8 cellular contexts compared by ENCODE assay signal in the genomic region with DNA sequence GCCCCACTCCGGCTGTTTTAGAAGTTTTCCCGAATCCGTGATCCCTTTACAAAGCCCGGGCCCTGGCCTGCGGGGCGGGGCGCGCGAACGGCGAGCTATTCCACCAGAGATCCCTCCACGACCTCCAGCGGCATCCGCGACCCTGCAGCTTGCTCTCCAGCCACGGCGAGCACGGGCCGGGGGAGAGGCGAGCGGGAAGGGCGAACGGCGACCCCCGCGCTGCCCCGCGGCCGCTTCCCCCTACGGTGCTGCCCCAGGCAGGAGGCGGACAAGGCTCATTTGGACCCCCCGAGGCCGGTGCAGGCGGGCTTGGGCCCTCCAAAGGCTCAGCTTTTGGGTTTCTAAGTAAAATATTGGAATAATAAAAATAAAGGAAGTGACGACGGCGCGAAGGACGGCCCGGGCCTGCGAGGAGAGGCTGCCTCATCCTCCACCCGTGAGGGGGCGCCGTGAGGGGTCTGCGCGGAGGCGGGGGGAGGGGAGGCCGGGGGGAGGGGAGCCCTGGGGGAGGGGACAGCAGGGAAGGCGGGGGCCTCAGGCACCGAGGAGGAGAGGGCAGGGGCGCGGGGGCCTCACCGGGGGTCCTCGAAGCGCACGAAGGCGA. TPM values are rescaled to one million over a fixed set of nuclear protein-coding genes. Genes with fewer than 3 reads are reported as not detected.
DNase-seq lines count a peak whose midpoint lies in the region; ATAC-seq, FAIRE-seq and TF ChIP-seq lines count a peak whose summit lies in the region.

No MANE protein-coding gene starts in this region.

- peaks cover 9 to 12% of the 10 kb centered on the region in 2 donors for H3K36me3 ChIP-seq in kidney (ENCODE audit: control insufficient read depth in 1 of 2, insufficient read depth in 2 of 2, low read length in 2 of 2)

- POLR2A ChIA-PET in MCF 10A (lab: Yijun Ruan, JAX): interaction anchor here (0.6 to 6.6 kb wide), 18 partner anchors 9 to 1305 kb away, joined by 3 to 56 read pairs (median 4); a partner anchor contains a TSS

- H3K4me3 ChIP-seq in kidney (ENCODE audit: low read length in 2 of 2): peak overlapping the region; percentile 69 to 77

- no peaks in the 10 kb centered on the region for H3K9me3 Mint-ChIP-seq in MCF 10A (ENCODE audit: unreplicated experiment)

- in situ Hi-C loops in ACHN (cut with HindIII; ENCODE audit: low pct_ligation_motif_present, low pct_unique_long_range_greater_than_20kb, low sequenced_read_pairs): no loop called here

- CTCF ChIA-PET in MCF 10A (lab: Yijun Ruan, JAX): interaction anchor here (0.6 to 5.1 kb wide), 12 partner anchors 12 to 619 kb away, joined by 3 to 42 read pairs (median 6); a partner anchor contains a TSS

- no peak for FAIRE-seq in kidney (lab: Jason Lieb, UNC)

- H3K27ac Mint-ChIP-seq in MCF 10A (ENCODE audit: low read depth, unreplicated experiment): peak overlapping the region; percentile 75

- H3K27ac ChIP-seq in kidney (ENCODE audit: low read depth in 2 of 2, low read length in 2 of 2): peak overlapping the region; percentile 90 to 95

- DNase-seq in NOMO-1 (lab: John Stamatoyannopoulos, UW; ENCODE audit: unreplicated experiment in 2 of 2): peak; percentile 30 to 39
- no peak for DNase-seq in NOMO-1 treated with dmso at 0.1 percent for 144 hours (lab: John Stamatoyannopoulos, UW; ENCODE audit: unreplicated experiment)
- DNase-seq in SK-N-DZ (ENCODE audit: low spot score): peak; percentile 36
- peak; percentile 5 for DNase-seq in MCF 10A (ENCODE audit: unreplicated experiment)
- DNase-seq in kidney: peak; percentile 89
- peak; percentile 41 for DNase-seq in stimulated activated CD4-positive, alpha-beta T cell treated with anti-CD3 and anti-CD28 coated beads, Interleukin-2, amount 100 ng/mL, for 4 hours (ENCODE audit: low read depth)
- no peak for DNase-seq in ACHN

- no peak for TF ChIP-seq CTCF in MCF 10A (IDR thresholded peaks at IDR 0.05; ENCODE audit: unreplicated experiment)
- no peak for TF ChIP-seq CTCF in kidney (IDR thresholded peaks at IDR 0.05; ENCODE audit: borderline replicate concordance, extremely low read depth, insufficient read depth)

- H3K27me3 Mint-ChIP-seq in MCF 10A (ENCODE audit: insufficient read depth, unreplicated experiment): no peaks in the 10 kb centered on the region

- no peaks in the 10 kb centered on the region for H3K9me3 ChIP-seq in kidney (ENCODE audit: control insufficient read depth in 1 of 2, low read length in 2 of 2)

- peak overlapping the region; percentile 44 to 74 for H3K9ac ChIP-seq in kidney (ENCODE audit: low read length in 2 of 2)

- no TSS peak for BruUV-seq in MCF 10A (replicated peaks; lab: Mats Ljungman, UMichigan)

- H3K36me3 Mint-ChIP-seq in MCF 10A (ENCODE audit: insufficient read depth, unreplicated experiment): peaks cover 42% of the 10 kb centered on the region

- peak; percentile 10 for ATAC-seq in HG02884 (IDR thresholded peaks at IDR 0.05; ENCODE audit: unreplicated experiment)

- peaks cover 17% of the 10 kb centered on the region for H3K4me1 Mint-ChIP-seq in MCF 10A (ENCODE audit: insufficient read depth, unreplicated experiment)

- H3K4me3 Mint-ChIP-seq in MCF 10A (ENCODE audit: unreplicated experiment): peak overlapping the region; percentile 88

- intact Hi-C loops in MCF 10A (cut with micrococcal nuclease) (loop anchor here (1.0 to 2.0 kb wide), 2 partner anchors 26 to 144 kb away; no protein-coding TSS in a partner anchor), kidney (cut with DNase I) (no loop called here)

- peaks cover 0 to 5% of the 10 kb centered on the region in 2 donors for H3K4me1 ChIP-seq in kidney (ENCODE audit: control insufficient read depth in 1 of 2, insufficient read depth in 1 of 2, low read depth in 1 of 2, low read length in 2 of 2)

RNA-seq across cellular contexts. Expression of a gene that starts 0.6 kb away (rescaled TPM):
- 312 and 347 TPM in 2 replicates for polyA plus RNA-seq in SK-N-DZ (2014; cell fraction: cytosol; rRNA removed)
- 306 and 335 TPM in 2 replicates for polyA plus RNA-seq in SK-N-DZ (2014; cell fraction: nucleus; rRNA removed)
- total RNA-seq in MCF 10A (2022) (192 and 193 TPM in 2 replicates), kidney (144 TPM)
- 151 TPM for polyA plus RNA-seq in kidney (ENCODE audit: insufficient read depth, low read depth, low replicate concordance)

RNA-seq across cellular contexts. Expression of a gene that starts 22.7 kb away (rescaled TPM):
- 33.7 and 37.8 TPM in 2 replicates for polyA plus RNA-seq in SK-N-DZ (2014; cell fraction: cytosol; rRNA removed)
- 45.4 and 54.2 TPM in 2 replicates for polyA plus RNA-seq in SK-N-DZ (2014; cell fraction: nucleus; rRNA removed)
- 29.7 and 32.1 TPM in 2 replicates for total RNA-seq in MCF 10A (2022)
- total RNA-seq in kidney: 39.4 TPM
- 13.7 TPM for polyA plus RNA-seq in kidney (ENCODE audit: insufficient read depth, low read depth, low replicate concordance)

RNA-seq across cellular contexts. Expression of a gene that starts 22.8 kb away (rescaled TPM):
- 42.8 and 57.2 TPM in 2 replicates for polyA plus RNA-seq in SK-N-DZ (2014; cell fraction: cytosol; rRNA removed)
- polyA plus RNA-seq in SK-N-DZ (2014; cell fraction: nucleus; rRNA removed): 20.8 and 32.6 TPM in 2 replicates
- 48.4 and 50.2 TPM in 2 replicates for total RNA-seq in MCF 10A (2022)
- total RNA-seq in kidney: 15.6 TPM
- 28.2 TPM for polyA plus RNA-seq in kidney (ENCODE audit: insufficient read depth, low read depth, low replicate concordance)

RNA-seq across cellular contexts. Expression of a gene that starts 27.0 kb away (rescaled TPM):
- 417 and 444 TPM in 2 replicates for polyA plus RNA-seq in SK-N-DZ (2014; cell fraction: cytosol; rRNA removed)
- polyA plus RNA-seq in SK-N-DZ (2014; cell fraction: nucleus; rRNA removed): 305 and 330 TPM in 2 replicates
- total RNA-seq in MCF 10A (2022) (247 and 351 TPM in 2 replicates), kidney (258 TPM)
- polyA plus RNA-seq in kidney (ENCODE audit: insufficient read depth, low read depth, low replicate concordance): 757 TPM

RNA-seq across cellular contexts. Expression of a gene that starts 31.0 kb away (rescaled TPM):
- polyA plus RNA-seq in SK-N-DZ (2014; cell fraction: cytosol; rRNA removed): 999 and 1,038 TPM in 2 replicates
- 1,535 and 1,833 TPM in 2 replicates for polyA plus RNA-seq in SK-N-DZ (2014; cell fraction: nucleus; rRNA removed)
- total RNA-seq in MCF 10A (2022) (475 and 518 TPM in 2 replicates), kidney (331 TPM)
- polyA plus RNA-seq in kidney (ENCODE audit: insufficient read depth, low read depth, low replicate concordance): 1,697 TPM

Comparison
In these comparisons a context has a peak if more than half of its experiments do, and no peak if none do; other contexts are left out.
1. DNase-seq: peak in NOMO-1 (2 of 2), SK-N-DZ (single experiment), MCF 10A (single experiment), kidney (single experiment) and stimulated activated CD4-positive, alpha-beta T cell treated with anti-CD3 and anti-CD28 coated beads, Interleukin-2, amount 100 ng/mL, for 4 hours (single experiment); none in NOMO-1 treated with dmso at 0.1 percent for 144 hours (single experiment) and ACHN (single experiment).